27 cellular contexts compared by ENCODE assay signal in genomic region chr7:134731616-134732015, GRCh38. TPM values are rescaled to one million over a fixed set of nuclear protein-coding genes. Genes with fewer than 3 reads are reported as not detected.
A peak's percentile ranks its signal among the peaks of the same experiment; 100 is the strongest.
DNase-seq lines count a peak whose midpoint lies in the region; ATAC-seq, FAIRE-seq and TF ChIP-seq lines count a peak whose summit lies in the region.
"Had no signal": no experiment of that assay in that cellular context is flagged by ENCODE, and none has a peak within 500 bp of the region (broad histone marks: within the 10 kb centered on the region; RNA-seq: fewer than 3 reads in every experiment).

No MANE protein-coding gene starts in this region.

- H3K27ac Mint-ChIP-seq in activated naive CD8-positive, alpha-beta T cell: peak overlapping the region; percentile 51
- no peak overlapping the region for H3K27ac Mint-ChIP-seq in activated naive CD8-positive, alpha-beta T cell treated with anti-CD3 and anti-CD28 coated beads for 36 hours
- H3K27ac Mint-ChIP-seq in activated naive CD8-positive, alpha-beta T cell treated with anti-CD3 and anti-CD28 coated beads, Interleukin-2, amount 50 U/mL, for 24 hours: peak overlapping the region; percentile 84
- peak overlapping the region; percentile 59 for H3K27ac Mint-ChIP-seq in osteocyte (ENCODE audit: unreplicated experiment)
- H3K27ac Mint-ChIP-seq: activated CD4-positive, alpha-beta T cell treated with anti-CD3 and anti-CD28 coated beads, Interleukin-2, amount 10 ng/mL, durations not matched to agents 7 days and 5 days; immature natural killer cell; naive thymus-derived CD4-positive, alpha-beta T cell had no signal

- no peak for FAIRE-seq in pancreas (lab: Jason Lieb, UNC)
- FAIRE-seq: colon had no signal

- DNase-seq in activated naive CD8-positive, alpha-beta T cell treated with anti-CD3 and anti-CD28 coated beads for 36 hours: no peak
- DNase-seq in activated naive CD8-positive, alpha-beta T cell treated with anti-CD3 and anti-CD28 coated beads, Interleukin-2, amount 50 U/mL, for 24 hours: no peak
- DNase-seq in osteocyte (ENCODE audit: extremely low spot score, unreplicated experiment) (no peak), pancreas (no peak), NCI-H1694 (lab: John Stamatoyannopoulos, UW) (no peak), 8988T (no peak)
- DNase-seq: activated CD4-positive, alpha-beta T cell treated with anti-CD3 and anti-CD28 coated beads, Interleukin-2, amount 10 ng/mL, durations not matched to agents 7 days and 5 days; activated CD8-positive, alpha-beta memory T cell treated with anti-CD3 and anti-CD28 coated beads, Interleukin-2, amount 50 U/mL, for 48 hours; amniotic stem cell; C1 segment of cervical spinal cord; DND-41; H7; hippocampal formation; immature natural killer cell; Kasumi-1; naive thymus-derived CD4-positive, alpha-beta T cell; NCI-H1694 treated with DMSO at 0.1 percent for 48 hours; NCI-H526; RPMI8226; stimulated activated CD4-positive, alpha-beta T cell treated with anti-CD3 and anti-CD28 coated beads, Interleukin-12 subunit alpha, Interleukin-12 subunit beta, amount 100 ng/mL, for 4 hours; stimulated activated CD4-positive, alpha-beta T cell treated with anti-CD3 and anti-CD28 coated beads, Interleukin-4, amount 100 ng/mL, for 24 hours had no signal

- H3K4me3 ChIP-seq in pancreas: no peak overlapping the region
- H3K4me3 ChIP-seq: breast epithelium, gastroesophageal sphincter, SK-N-MC had no signal

- WGBS in pancreas, 2 donors: 71 to 81% methylated on average over 1 of the region's 1 CpG

- TF ChIP-seq CTCF in osteocyte (IDR thresholded peaks at IDR 0.05): no peak
- no peak for TF ChIP-seq CTCF in pancreas (IDR thresholded peaks at IDR 0.05)

- peaks cover 1% of the 10 kb centered on the region for H3K4me1 Mint-ChIP-seq in activated naive CD8-positive, alpha-beta T cell (ENCODE audit: low read depth)
- peaks cover 5% of the 10 kb centered on the region for H3K4me1 Mint-ChIP-seq in activated naive CD8-positive, alpha-beta T cell treated with anti-CD3 and anti-CD28 coated beads for 36 hours
- H3K4me1 Mint-ChIP-seq in activated naive CD8-positive, alpha-beta T cell treated with anti-CD3 and anti-CD28 coated beads, Interleukin-2, amount 50 U/mL, for 24 hours: peaks cover 8% of the 10 kb centered on the region
- peaks cover 40% of the 10 kb centered on the region for H3K4me1 Mint-ChIP-seq in osteocyte (ENCODE audit: unreplicated experiment)
- H3K4me1 Mint-ChIP-seq: immature natural killer cell had no signal

- peak; percentile 46 for ATAC-seq in activated naive CD8-positive, alpha-beta T cell treated with anti-CD3 and anti-CD28 coated beads, Interleukin-2, amount 50 U/mL, for 24 hours
- no peak for ATAC-seq in pancreas
- ATAC-seq: gastroesophageal sphincter; left lobe of liver; naive thymus-derived CD4-positive, alpha-beta T cell had no signal

- no peak overlapping the region for H3K4me3 Mint-ChIP-seq in activated naive CD8-positive, alpha-beta T cell
- no peak overlapping the region for H3K4me3 Mint-ChIP-seq in activated naive CD8-positive, alpha-beta T cell treated with anti-CD3 and anti-CD28 coated beads for 36 hours
- H3K4me3 Mint-ChIP-seq in activated naive CD8-positive, alpha-beta T cell treated with anti-CD3 and anti-CD28 coated beads, Interleukin-2, amount 50 U/mL, for 24 hours: peak overlapping the region; percentile 7
- no peak overlapping the region for H3K4me3 Mint-ChIP-seq in osteocyte (ENCODE audit: unreplicated experiment)
- H3K4me3 Mint-ChIP-seq: activated CD4-positive, alpha-beta T cell treated with anti-CD3 and anti-CD28 coated beads, Interleukin-2, amount 10 ng/mL, durations not matched to agents 7 days and 5 days; immature natural killer cell; naive thymus-derived CD4-positive, alpha-beta T cell had no signal

- no peaks in the 10 kb centered on the region for H3K9me3 Mint-ChIP-seq in activated naive CD8-positive, alpha-beta T cell (ENCODE audit: low read depth)
- peaks cover 2% of the 10 kb centered on the region for H3K9me3 Mint-ChIP-seq in activated naive CD8-positive, alpha-beta T cell treated with anti-CD3 and anti-CD28 coated beads for 36 hours
- H3K9me3 Mint-ChIP-seq in activated naive CD8-positive, alpha-beta T cell treated with anti-CD3 and anti-CD28 coated beads, Interleukin-2, amount 50 U/mL, for 24 hours: no peaks in the 10 kb centered on the region
- no peaks in the 10 kb centered on the region for H3K9me3 Mint-ChIP-seq in osteocyte (ENCODE audit: unreplicated experiment)
- H3K9me3 Mint-ChIP-seq: immature natural killer cell had no signal

- no peaks in the 10 kb centered on the region for H3K9me3 ChIP-seq in pancreas
- H3K9me3 ChIP-seq: breast epithelium, gastroesophageal sphincter had no signal

- H3K4me1 ChIP-seq in pancreas: no peaks in the 10 kb centered on the region
- H3K4me1 ChIP-seq: breast epithelium had no signal

- peaks cover 2% of the 10 kb centered on the region for H3K36me3 Mint-ChIP-seq in activated naive CD8-positive, alpha-beta T cell
- H3K36me3 Mint-ChIP-seq in activated naive CD8-positive, alpha-beta T cell treated with anti-CD3 and anti-CD28 coated beads for 36 hours: no peaks in the 10 kb centered on the region
- H3K36me3 Mint-ChIP-seq in activated naive CD8-positive, alpha-beta T cell treated with anti-CD3 and anti-CD28 coated beads, Interleukin-2, amount 50 U/mL, for 24 hours (ENCODE audit: low read depth): peaks cover 1% of the 10 kb centered on the region
- H3K36me3 Mint-ChIP-seq in osteocyte (ENCODE audit: unreplicated experiment): no peaks in the 10 kb centered on the region
- H3K36me3 Mint-ChIP-seq: immature natural killer cell had no signal

- H3K36me3 ChIP-seq in pancreas: no peaks in the 10 kb centered on the region
- H3K36me3 ChIP-seq: breast epithelium, gastroesophageal sphincter had no signal

- intact Hi-C loops in pancreas (cut with DNase I): no loop called here

- H3K27me3 ChIP-seq in pancreas: no peaks in the 10 kb centered on the region
- H3K27me3 ChIP-seq: breast epithelium, gastroesophageal sphincter had no signal

- H3K27ac ChIP-seq in pancreas: no peak overlapping the region
- H3K27ac ChIP-seq: SK-N-MC had no signal

- no peaks in the 10 kb centered on the region for H3K27me3 Mint-ChIP-seq in activated naive CD8-positive, alpha-beta T cell
- no peaks in the 10 kb centered on the region for H3K27me3 Mint-ChIP-seq in activated naive CD8-positive, alpha-beta T cell treated with anti-CD3 and anti-CD28 coated beads for 36 hours
- H3K27me3 Mint-ChIP-seq in activated naive CD8-positive, alpha-beta T cell treated with anti-CD3 and anti-CD28 coated beads, Interleukin-2, amount 50 U/mL, for 24 hours: peaks cover 2% of the 10 kb centered on the region
- no peaks in the 10 kb centered on the region for H3K27me3 Mint-ChIP-seq in osteocyte (ENCODE audit: unreplicated experiment)
- H3K27me3 Mint-ChIP-seq: activated CD4-positive, alpha-beta T cell treated with anti-CD3 and anti-CD28 coated beads, Interleukin-2, amount 10 ng/mL, durations not matched to agents 7 days and 5 days; naive thymus-derived CD4-positive, alpha-beta T cell had no signal

RNA-seq across cellular contexts. Expression of gene CALD1, which starts 47.8 kb away (rescaled TPM):
- total RNA-seq in activated naive CD8-positive, alpha-beta T cell treated with anti-CD3 and anti-CD28 coated beads for 36 hours: 1 to 10 TPM; 1.1 TPM
- total RNA-seq in osteocyte (781 and 807 TPM in 2 replicates), pancreas (10 to 100 TPM; 17.0 to 85.8 (median 27.3) TPM)
- polyA plus RNA-seq in pancreas: 10 to 100 TPM; 35.1 to 35.3 TPM
